In the genomic region with DNA sequence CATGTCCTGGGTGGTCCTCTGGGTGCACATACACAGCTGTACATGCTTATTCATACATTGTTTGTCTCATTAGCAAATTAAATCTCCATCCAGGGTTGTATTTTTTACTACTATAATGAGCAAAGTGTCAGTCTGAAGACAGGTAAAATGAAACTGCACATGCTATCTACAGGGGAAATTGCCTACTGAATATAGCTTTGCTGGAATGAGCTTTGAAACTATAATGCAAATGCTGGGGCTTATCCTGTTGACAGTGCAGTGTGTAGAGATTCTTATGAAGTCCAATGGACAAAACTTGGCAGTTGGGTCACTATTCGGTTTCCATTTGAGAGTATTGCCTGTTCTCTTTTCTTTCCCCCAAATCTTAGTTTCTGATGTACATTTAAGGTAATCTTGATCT, we compare ENCODE assay signal across 22 cellular contexts.
"Had no signal": no experiment of that assay in that cellular context is flagged by ENCODE, and none has a peak within 500 bp of the region (broad histone marks: within the 10 kb centered on the region; RNA-seq: fewer than 3 reads in every experiment).

No MANE protein-coding gene starts in this region.

- H3K4me2 ChIP-seq: KMS-11, SK-N-SH had no signal

- ATAC-seq: K562, Panc1, PC-3, T-cell had no signal

- H3K9me2 ChIP-seq: SK-N-SH had no signal

- DNase-seq: NCI-H1092 treated with DMSO at 0.1 percent for 48 hours; NCI-H1436; NCI-H187; NCI-H2029; NCI-H2081 treated with DMSO at 0.1 percent for 48 hours; NCI-H2171; NCI-H226; NCI-H446; NCI-H510A; NCI-H524 treated with DMSO at 0.1 percent for 48 hours; NCI-H69; NCI-H774; NK-92 treated with Interleukin-12 subunit alpha and Interleukin-12 subunit beta, amount 100 ng/mL, for 24 hours; PC-3; SHP77; SK-N-SH; SW 1271; T-cell had no signal

- H3K4me3 ChIP-seq: K562 had no signal

- H3K9ac ChIP-seq: KMS-11, SK-N-SH had no signal

- H3K27ac ChIP-seq: KMS-11, RWPE1 had no signal

- H3K9me3 ChIP-seq: SK-N-SH had no signal

- FAIRE-seq: K562 had no signal
